In genomic region chr2:66535574-66536289, GRCh38 we compare ENCODE assay signal across 2 cellular contexts.
TF ChIP-seq lines count a peak whose summit lies in the region.

No MANE protein-coding gene starts in this region.

TF ChIP-seq in IMR-90, 13 proteins besides CTCF, POLR2A, EP300 and RAD21 (continued from another document):
- TF ChIP-seq, protein P1, sequence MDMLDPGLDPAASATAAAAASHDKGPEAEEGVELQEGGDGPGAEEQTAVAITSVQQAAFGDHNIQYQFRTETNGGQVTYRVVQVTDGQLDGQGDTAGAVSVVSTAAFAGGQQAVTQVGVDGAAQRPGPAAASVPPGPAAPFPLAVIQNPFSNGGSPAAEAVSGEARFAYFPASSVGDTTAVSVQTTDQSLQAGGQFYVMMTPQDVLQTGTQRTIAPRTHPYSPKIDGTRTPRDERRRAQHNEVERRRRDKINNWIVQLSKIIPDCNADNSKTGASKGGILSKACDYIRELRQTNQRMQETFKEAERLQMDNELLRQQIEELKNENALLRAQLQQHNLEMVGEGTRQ (IDR thresholded peaks at IDR 0.05; ENCODE audit: low read depth, low read length) = no peak
- TF ChIP-seq FOS (IDR thresholded peaks at IDR 0.05; ENCODE audit: low read depth, low read length) = no peak

TF ChIP-seq in neural cell, 6 proteins besides CTCF, POLR2A, EP300 and RAD21 (continued from another document):
- TF ChIP-seq REST (IDR thresholded peaks at IDR 0.05; ENCODE audit: borderline replicate concordance) (no peak), POLR2AphosphoS5 (IDR thresholded peaks at IDR 0.05) (no peak), EZH2 (IDR thresholded peaks at IDR 0.05; ENCODE audit: borderline replicate concordance, insufficient read depth, low read length, poor library complexity, severe bottlenecking) (no peak)
TF ChIP-seq in neural cell: peak in this region for 0.
